Comparison of ENCODE assay signal across 1 cellular context in genomic region chr1:53417003-53417402, GRCh38.
TF ChIP-seq lines count a peak whose summit lies in the region.

No MANE protein-coding gene starts in this region.

TF ChIP-seq in IMR-90, 13 proteins besides CTCF, POLR2A, EP300 and RAD21:
- TF ChIP-seq CEBPB (IDR thresholded peaks at IDR 0.05; ENCODE audit: low read depth, low read length): no peak
- TF ChIP-seq RCOR1 (IDR thresholded peaks at IDR 0.05; ENCODE audit: insufficient replicate concordance, low read length): no peak
- TF ChIP-seq MXI1 (IDR thresholded peaks at IDR 0.05; ENCODE audit: borderline replicate concordance, low read depth, low read length): no peak
- TF ChIP-seq ELK1 (IDR thresholded peaks at IDR 0.05; ENCODE audit: borderline replicate concordance, low read depth, low read length): no peak
